Comparison of ENCODE assay signal across 7 cellular contexts in genomic region chr16:89217138-89217387, GRCh38. TPM values are rescaled to one million over a fixed set of nuclear protein-coding genes. Genes with fewer than 3 reads are reported as not detected.
DNase-seq lines count a peak whose midpoint lies in the region; ATAC-seq lines count a peak whose summit lies in the region.

No MANE protein-coding gene starts in this region.

- H3K4me1 ChIP-seq in HUES6 (ENCODE audit: control insufficient read depth, insufficient read depth, low read length) = no peaks in the 10 kb centered on the region
- peaks cover 4% of the 10 kb centered on the region; the same call in 1 of the 2 replicates for H3K4me1 ChIP-seq in iPS-20b (ENCODE audit: insufficient read depth, low read length)

- no peak for DNase-seq in activated naive CD8-positive, alpha-beta T cell treated with anti-CD3 and anti-CD28 coated beads for 36 hours
- DNase-seq in stimulated activated naive CD8-positive, alpha-beta T cell treated with anti-CD3 and anti-CD28 coated beads, Interleukin-15, amount 100 ng/mL, for 72 hours = no peak
- no peak for DNase-seq in posterior cingulate gyrus
- no peak for DNase-seq in retina

- no peaks in the 10 kb centered on the region for H3K9me3 Mint-ChIP-seq in activated naive CD8-positive, alpha-beta T cell treated with anti-CD3 and anti-CD28 coated beads for 36 hours
- no peaks in the 10 kb centered on the region for H3K9me3 Mint-ChIP-seq in stimulated activated naive CD8-positive, alpha-beta T cell treated with anti-CD3 and anti-CD28 coated beads, Interleukin-15, amount 100 ng/mL, for 72 hours

- H3K4me3 ChIP-seq in HUES6 (ENCODE audit: low read depth, low read length) = peak overlapping the region; percentile 98
- H3K4me3 ChIP-seq in iPS-20b (ENCODE audit: low read length) = peak overlapping the region; percentile 95

- peak overlapping the region; percentile 85 for H3K27ac Mint-ChIP-seq in activated naive CD8-positive, alpha-beta T cell treated with anti-CD3 and anti-CD28 coated beads for 36 hours
- H3K27ac Mint-ChIP-seq in stimulated activated naive CD8-positive, alpha-beta T cell treated with anti-CD3 and anti-CD28 coated beads, Interleukin-15, amount 100 ng/mL, for 72 hours = peak overlapping the region; percentile 35 to 52

- intact Hi-C loops in posterior cingulate gyrus (cut with DNase I) = loop anchor here (1.0 to 5.0 kb wide), 4 partner anchors 23 to 510 kb away; partner anchors contain the start of genes CTU2, GALNS, RNF166 and TRAPPC2L

- no peaks in the 10 kb centered on the region for H3K27me3 Mint-ChIP-seq in activated naive CD8-positive, alpha-beta T cell treated with anti-CD3 and anti-CD28 coated beads for 36 hours
- no peaks in the 10 kb centered on the region for H3K27me3 Mint-ChIP-seq in stimulated activated naive CD8-positive, alpha-beta T cell treated with anti-CD3 and anti-CD28 coated beads, Interleukin-15, amount 100 ng/mL, for 72 hours

- H3K36me3 Mint-ChIP-seq in activated naive CD8-positive, alpha-beta T cell treated with anti-CD3 and anti-CD28 coated beads for 36 hours = peaks cover 3% of the 10 kb centered on the region

- H3K4me1 Mint-ChIP-seq in activated naive CD8-positive, alpha-beta T cell treated with anti-CD3 and anti-CD28 coated beads for 36 hours = peaks cover 24% of the 10 kb centered on the region
- H3K4me1 Mint-ChIP-seq in stimulated activated naive CD8-positive, alpha-beta T cell treated with anti-CD3 and anti-CD28 coated beads, Interleukin-15, amount 100 ng/mL, for 72 hours = peaks cover 18% of the 10 kb centered on the region

- H3K36me3 ChIP-seq in HUES6 (ENCODE audit: control insufficient read depth, insufficient read depth, low read length) (peaks cover 21% of the 10 kb centered on the region), iPS-20b (ENCODE audit: insufficient read depth, low read depth, low read length) (peaks cover 14% of the 10 kb centered on the region)

- peak overlapping the region; percentile 87 for H3K4me3 Mint-ChIP-seq in activated naive CD8-positive, alpha-beta T cell treated with anti-CD3 and anti-CD28 coated beads for 36 hours
- H3K4me3 Mint-ChIP-seq in stimulated activated naive CD8-positive, alpha-beta T cell treated with anti-CD3 and anti-CD28 coated beads, Interleukin-15, amount 100 ng/mL, for 72 hours = peak overlapping the region; percentile 95 to 97

- H3K27me3 ChIP-seq in HUES6 (ENCODE audit: control insufficient read depth, insufficient read depth, low read length) (no peaks in the 10 kb centered on the region), iPS-20b (ENCODE audit: insufficient read depth, low read length) (no peaks in the 10 kb centered on the region)

- H3K9me3 ChIP-seq in HUES6 (ENCODE audit: control insufficient read depth, insufficient read depth, low read depth, low read length) (no peaks in the 10 kb centered on the region), iPS-20b (ENCODE audit: insufficient read depth, low read depth, low read length) (no peaks in the 10 kb centered on the region)

- H3K27ac ChIP-seq in HUES6 (ENCODE audit: low read depth, low read length) = peak overlapping the region; percentile 71; the same call in 1 of the 2 replicates
- no peak overlapping the region for H3K27ac ChIP-seq in iPS-20b (ENCODE audit: low read length)

- no peak for ATAC-seq in stimulated activated naive CD8-positive, alpha-beta T cell treated with anti-CD3 and anti-CD28 coated beads, Interleukin-15, amount 100 ng/mL, for 72 hours
- ATAC-seq in HG02938 (IDR thresholded peaks at IDR 0.05; ENCODE audit: unreplicated experiment) = no peak

- peak overlapping the region; percentile 92 for H3K9ac ChIP-seq in HUES6 (ENCODE audit: low read length)
- H3K9ac ChIP-seq in iPS-20b (ENCODE audit: low read depth, low read length) = peak overlapping the region; percentile 88

RNA-seq across cellular contexts. Expression of gene ZNF778, which starts 0.4 kb away (rescaled TPM):
- total RNA-seq in activated naive CD8-positive, alpha-beta T cell treated with anti-CD3 and anti-CD28 coated beads for 36 hours = 1 to 10 TPM; 8.9 to 9.6 TPM

RNA-seq across cellular contexts. Expression of gene SLC22A31, which starts 16.7 kb away (rescaled TPM):
- total RNA-seq in activated naive CD8-positive, alpha-beta T cell treated with anti-CD3 and anti-CD28 coated beads for 36 hours = not detected

RNA-seq across cellular contexts. Expression of gene CDH15, which starts 45.5 kb away (rescaled TPM):
- total RNA-seq in activated naive CD8-positive, alpha-beta T cell treated with anti-CD3 and anti-CD28 coated beads for 36 hours = not detected
